29 cellular contexts compared by ENCODE assay signal in the genomic region with DNA sequence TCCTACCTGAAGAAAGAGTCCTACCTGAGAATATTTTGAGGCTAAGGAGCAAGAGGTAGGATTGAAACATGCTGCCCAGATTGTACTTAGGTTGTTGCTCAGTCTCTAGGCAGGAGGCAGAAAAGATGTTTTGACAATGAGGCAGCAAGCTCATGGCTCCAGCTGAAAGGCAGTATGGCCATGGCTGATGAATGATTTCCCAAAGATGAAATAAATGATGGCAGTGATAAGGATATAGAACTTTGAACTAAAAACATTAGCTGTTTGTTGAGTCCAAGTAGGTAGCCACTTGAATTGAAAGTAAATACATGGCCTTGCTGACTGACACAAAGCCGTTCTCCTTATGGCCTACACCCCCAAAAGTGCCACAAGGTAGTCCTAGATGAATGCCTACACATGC.
"Had no signal": no experiment of that assay in that cellular context is flagged by ENCODE, and none has a peak within 500 bp of the region (broad histone marks: within the 10 kb centered on the region; RNA-seq: fewer than 3 reads in every experiment).

No MANE protein-coding gene starts in this region.

- H3K27me3 ChIP-seq: esophagus squamous epithelium, heart right ventricle, neutrophil, ovary, stomach, tibial artery had no signal

- H3K27me3 Mint-ChIP-seq: activated CD4-positive, alpha-beta memory T cell treated with anti-CD3 and anti-CD28 coated beads for 36 hours; activated CD4-positive, alpha-beta T cell treated with anti-CD3 and anti-CD28 coated beads, Interleukin-2, amount 10 ng/mL, durations not matched to agents 24 days and 14 days; progenitor cell of endocrine pancreas; stimulated activated naive B cell treated with anti-CD40 and anti-IgM and Interleukin-4, amounts not matched to agents 10 μg/mL and 1 μg/mL and 100 μg/mL, for 72 hours; T-helper 17 cell had no signal

- DNase-seq: activated CD4-positive, alpha-beta memory T cell treated with anti-CD3 and anti-CD28 coated beads for 36 hours; activated CD4-positive, alpha-beta T cell treated with anti-CD3 and anti-CD28 coated beads, Interleukin-2, amount 10 ng/mL, durations not matched to agents 24 days and 14 days; activated CD4-positive, CD25-positive, alpha-beta regulatory T cell treated with anti-CD3 and anti-CD28 coated beads, Interleukin-2, amount 50 U/mL, for 72 hours; activated CD8-positive, alpha-beta memory T cell treated with anti-CD3 and anti-CD28 coated beads, Interleukin-2, amount 50 U/mL, for 4 hours; activated T-cell treated with anti-CD3 and anti-CD28 coated beads, Interleukin-2, amount 50 U/mL, for 1 hour; anterior cingulate cortex; dermis blood vessel endothelial cell; effector CD4-positive, alpha-beta T cell; esophagus squamous epithelium; foreskin melanocyte; heart right ventricle; kidney glomerular epithelial cell; left ventricle myocardium inferior; ovary; stimulated activated CD4-positive, alpha-beta T cell treated with anti-CD3 and anti-CD28 coated beads, Interleukin-1b, Interleukin-23, amount 100 ng/mL, for 48 hours; stimulated activated CD4-positive, alpha-beta T cell treated with anti-CD3 and anti-CD28 coated beads, Interleukin-4, amount 100 ng/mL, for 4 hours; stimulated activated CD8-positive, alpha-beta memory T cell treated with anti-CD3 and anti-CD28 coated beads, Interleukin-4, amount 100 ng/mL, for 48 hours; stimulated activated naive B cell treated with anti-CD40 and anti-IgM and Interleukin-4, amounts not matched to agents 10 μg/mL and 1 μg/mL and 100 μg/mL, for 72 hours; T-helper 17 cell; T1000; tibial artery had no signal

- H3K36me3 ChIP-seq: ovary had no signal

- H3K4me3 Mint-ChIP-seq: activated CD4-positive, alpha-beta memory T cell treated with anti-CD3 and anti-CD28 coated beads for 36 hours; activated CD4-positive, alpha-beta T cell treated with anti-CD3 and anti-CD28 coated beads, Interleukin-2, amount 10 ng/mL, durations not matched to agents 24 days and 14 days; nephron; stimulated activated naive B cell treated with anti-CD40 and anti-IgM and Interleukin-4, amounts not matched to agents 10 μg/mL and 1 μg/mL and 100 μg/mL, for 72 hours; T-helper 17 cell had no signal

- H3K9me3 Mint-ChIP-seq: activated CD4-positive, alpha-beta memory T cell treated with anti-CD3 and anti-CD28 coated beads for 36 hours; activated CD4-positive, alpha-beta T cell treated with anti-CD3 and anti-CD28 coated beads, Interleukin-2, amount 10 ng/mL, durations not matched to agents 24 days and 14 days; activated naive CD4-positive, alpha-beta T cell treated with anti-CD3 and anti-CD28 coated beads, Interleukin-2, amount 50 U/mL, for 72 hours; nephron; stimulated activated naive B cell treated with anti-CD40 and anti-IgM and Interleukin-4, amounts not matched to agents 10 μg/mL and 1 μg/mL and 100 μg/mL, for 72 hours had no signal

- H3K4me1 ChIP-seq: esophagus squamous epithelium, tibial artery had no signal

- ATAC-seq: activated naive CD4-positive, alpha-beta T cell treated with anti-CD3 and anti-CD28 coated beads, Interleukin-2, amount 50 U/mL, for 72 hours; heart right ventricle; sciatic nerve; stimulated activated naive B cell treated with anti-CD40 and anti-IgM and Interleukin-4, amounts not matched to agents 10 μg/mL and 1 μg/mL and 100 μg/mL, for 72 hours; T-helper 17 cell had no signal

- H3K4me3 ChIP-seq: esophagus squamous epithelium, heart right ventricle, left ventricle myocardium inferior, ovary, skin epidermis, stomach, tibial artery had no signal

- H3K27ac ChIP-seq: epithelial cell of prostate, esophagus squamous epithelium, heart right ventricle, left ventricle myocardium inferior, neutrophil, ovary, skin epidermis, stomach, tibial artery had no signal

- H3K27ac Mint-ChIP-seq: activated CD4-positive, alpha-beta memory T cell treated with anti-CD3 and anti-CD28 coated beads for 36 hours; activated CD4-positive, alpha-beta T cell treated with anti-CD3 and anti-CD28 coated beads, Interleukin-2, amount 10 ng/mL, durations not matched to agents 24 days and 14 days; activated naive CD4-positive, alpha-beta T cell treated with anti-CD3 and anti-CD28 coated beads, Interleukin-2, amount 50 U/mL, for 72 hours; nephron; progenitor cell of endocrine pancreas; stimulated activated naive B cell treated with anti-CD40 and anti-IgM and Interleukin-4, amounts not matched to agents 10 μg/mL and 1 μg/mL and 100 μg/mL, for 72 hours; T-helper 17 cell had no signal

- H3K4me1 Mint-ChIP-seq: activated CD4-positive, alpha-beta T cell treated with anti-CD3 and anti-CD28 coated beads, Interleukin-2, amount 10 ng/mL, durations not matched to agents 24 days and 14 days; nephron had no signal

- H3K9me3 ChIP-seq: esophagus squamous epithelium, left ventricle myocardium inferior, neutrophil, ovary, stomach, tibial artery had no signal
